In genomic region chr5:132001647-132002561, GRCh38 we compare ENCODE assay signal across 10 cellular contexts. TPM values are rescaled to one million over a fixed set of nuclear protein-coding genes. Genes with fewer than 3 reads are reported as not detected.
DNase-seq lines count a peak whose midpoint lies in the region; ATAC-seq and TF ChIP-seq lines count a peak whose summit lies in the region.
"Had no signal": no experiment of that assay in that cellular context is flagged by ENCODE, and none has a peak within 500 bp of the region (broad histone marks: within the 10 kb centered on the region; RNA-seq: fewer than 3 reads in every experiment).

No MANE protein-coding gene starts in this region.

- POLR2A ChIA-PET in activated CD8-positive, alpha-beta T cell treated with anti-CD3 and anti-CD28 coated beads, Interleukin-2, amount 10 ng/mL, durations not matched to agents 7 days and 5 days (lab: Charles Lee), result interaction anchor here (1.0 to 1.2 kb wide), 2 partner anchors 205 to 413 kb away, joined by 3 to 6 read pairs; partner anchors contain the start of gene FNIP1
- POLR2A ChIA-PET in activated CD8-positive, alpha-beta T cell treated with anti-CD3 and anti-CD28 coated beads for 36 hours (lab: Charles Lee), result interaction anchor here (0.6 to 1.5 kb wide), 2 partner anchors 16 to 250 kb away, joined by 3 read pairs; no protein-coding TSS in a partner anchor
- POLR2A ChIA-PET in WTC11 (lab: Charles Lee), result no interaction called here

- H3K27ac ChIP-seq in heart right ventricle, result no peak overlapping the region
- H3K27ac ChIP-seq: esophagus squamous epithelium, uterus had no signal

- H3K27ac Mint-ChIP-seq in activated CD8-positive, alpha-beta T cell treated with anti-CD3 and anti-CD28 coated beads, Interleukin-2, amount 10 ng/mL, durations not matched to agents 7 days and 5 days, result peak overlapping the region; percentile 60
- no peak overlapping the region for H3K27ac Mint-ChIP-seq in activated CD8-positive, alpha-beta T cell treated with anti-CD3 and anti-CD28 coated beads for 36 hours
- H3K27ac Mint-ChIP-seq in WTC11, result no peak overlapping the region
- H3K27ac Mint-ChIP-seq in stimulated activated naive B cell treated with anti-CD40 and anti-IgM and Interleukin-4, amounts not matched to agents 10 μg/mL and 1 μg/mL and 100 μg/mL, for 72 hours, result peak overlapping the region; percentile 4

- peak; percentile 36 for ATAC-seq in activated CD8-positive, alpha-beta T cell treated with anti-CD3 and anti-CD28 coated beads, Interleukin-2, amount 10 ng/mL, durations not matched to agents 7 days and 5 days
- ATAC-seq in activated CD8-positive, alpha-beta T cell treated with anti-CD3 and anti-CD28 coated beads for 36 hours, result no peak
- ATAC-seq in WTC11 (peak; percentile 12), heart right ventricle (peak; percentile 22 to 87 (median 65))
- ATAC-seq in stimulated activated naive B cell treated with anti-CD40 and anti-IgM and Interleukin-4, amounts not matched to agents 10 μg/mL and 1 μg/mL and 100 μg/mL, for 72 hours (replicated peaks), result no peak

- no peak overlapping the region for H3K4me3 ChIP-seq in heart right ventricle
- H3K4me3 ChIP-seq: esophagus squamous epithelium, uterus had no signal

- 54 to 55% methylated on average over 11 of the region's 11 CpGs for WGBS in heart right ventricle, 2 donors

- no peak for TF ChIP-seq CTCF in activated CD8-positive, alpha-beta T cell treated with anti-CD3 and anti-CD28 coated beads for 36 hours (IDR thresholded peaks at IDR 0.05)
- TF ChIP-seq CTCF in WTC11 (IDR thresholded peaks at IDR 0.05) (no peak), heart right ventricle (IDR thresholded peaks at IDR 0.05) (no peak)

- no peaks in the 10 kb centered on the region for H3K9me3 Mint-ChIP-seq in activated CD8-positive, alpha-beta T cell treated with anti-CD3 and anti-CD28 coated beads, Interleukin-2, amount 10 ng/mL, durations not matched to agents 7 days and 5 days (ENCODE audit: insufficient read depth)
- no peaks in the 10 kb centered on the region for H3K9me3 Mint-ChIP-seq in activated CD8-positive, alpha-beta T cell treated with anti-CD3 and anti-CD28 coated beads for 36 hours
- H3K9me3 Mint-ChIP-seq in WTC11, result no peaks in the 10 kb centered on the region
- H3K9me3 Mint-ChIP-seq in stimulated activated naive B cell treated with anti-CD40 and anti-IgM and Interleukin-4, amounts not matched to agents 10 μg/mL and 1 μg/mL and 100 μg/mL, for 72 hours, result no peaks in the 10 kb centered on the region

- peaks cover 2% of the 10 kb centered on the region for H3K36me3 Mint-ChIP-seq in activated CD8-positive, alpha-beta T cell treated with anti-CD3 and anti-CD28 coated beads, Interleukin-2, amount 10 ng/mL, durations not matched to agents 7 days and 5 days (ENCODE audit: low read depth)
- no peaks in the 10 kb centered on the region for H3K36me3 Mint-ChIP-seq in activated CD8-positive, alpha-beta T cell treated with anti-CD3 and anti-CD28 coated beads for 36 hours (ENCODE audit: low read depth)
- no peaks in the 10 kb centered on the region for H3K36me3 Mint-ChIP-seq in WTC11
- no peaks in the 10 kb centered on the region for H3K36me3 Mint-ChIP-seq in stimulated activated naive B cell treated with anti-CD40 and anti-IgM and Interleukin-4, amounts not matched to agents 10 μg/mL and 1 μg/mL and 100 μg/mL, for 72 hours

- CTCF ChIA-PET in activated CD8-positive, alpha-beta T cell treated with anti-CD3 and anti-CD28 coated beads, Interleukin-2, amount 10 ng/mL, durations not matched to agents 7 days and 5 days (lab: Charles Lee), result interaction anchor here (1.0 to 5.5 kb wide), 11 partner anchors 10 to 578 kb away, joined by 3 to 31 read pairs (median 4); partner anchors contain the start of genes ACSL6 and FNIP1
- CTCF ChIA-PET in activated CD8-positive, alpha-beta T cell treated with anti-CD3 and anti-CD28 coated beads for 36 hours (lab: Charles Lee), result interaction anchor here (1.2 to 5.0 kb wide), 4 partner anchors 10 to 412 kb away, joined by 3 to 22 read pairs (median 4); partner anchors contain the start of gene ACSL6
- CTCF ChIA-PET in WTC11 (lab: Charles Lee), result interaction anchor here (1.4 to 2.0 kb wide), 5 partner anchors 10 to 412 kb away, joined by 3 to 11 read pairs (median 7); partner anchors contain the start of gene FNIP1

- peaks cover 0 to 28% (median 12%) of the 10 kb centered on the region in 9 donors for H3K4me1 ChIP-seq in heart right ventricle
- H3K4me1 ChIP-seq: esophagus squamous epithelium, uterus had no signal

- H3K9me3 ChIP-seq in heart right ventricle, result no peaks in the 10 kb centered on the region
- H3K9me3 ChIP-seq: esophagus squamous epithelium, uterus had no signal

- no peaks in the 10 kb centered on the region for H3K27me3 ChIP-seq in heart right ventricle
- H3K27me3 ChIP-seq: esophagus squamous epithelium, uterus had no signal

- H3K4me3 Mint-ChIP-seq in activated CD8-positive, alpha-beta T cell treated with anti-CD3 and anti-CD28 coated beads, Interleukin-2, amount 10 ng/mL, durations not matched to agents 7 days and 5 days, result peak overlapping the region; percentile 50
- no peak overlapping the region for H3K4me3 Mint-ChIP-seq in activated CD8-positive, alpha-beta T cell treated with anti-CD3 and anti-CD28 coated beads for 36 hours
- H3K4me3 Mint-ChIP-seq in WTC11, result no peak overlapping the region; the same call in 1 of the 2 replicates
- no peak overlapping the region for H3K4me3 Mint-ChIP-seq in stimulated activated naive B cell treated with anti-CD40 and anti-IgM and Interleukin-4, amounts not matched to agents 10 μg/mL and 1 μg/mL and 100 μg/mL, for 72 hours

- H3K36me3 ChIP-seq in heart right ventricle, result no peaks in the 10 kb centered on the region
- H3K36me3 ChIP-seq: esophagus squamous epithelium, uterus had no signal

- H3K4me1 Mint-ChIP-seq in activated CD8-positive, alpha-beta T cell treated with anti-CD3 and anti-CD28 coated beads, Interleukin-2, amount 10 ng/mL, durations not matched to agents 7 days and 5 days (ENCODE audit: low read depth), result peaks cover 59% of the 10 kb centered on the region
- peaks cover 39% of the 10 kb centered on the region for H3K4me1 Mint-ChIP-seq in activated CD8-positive, alpha-beta T cell treated with anti-CD3 and anti-CD28 coated beads for 36 hours (ENCODE audit: low read depth)
- peaks cover 36% of the 10 kb centered on the region for H3K4me1 Mint-ChIP-seq in WTC11
- peaks cover 6 to 14% of the 10 kb centered on the region in 2 donors for H3K4me1 Mint-ChIP-seq in stimulated activated naive B cell treated with anti-CD40 and anti-IgM and Interleukin-4, amounts not matched to agents 10 μg/mL and 1 μg/mL and 100 μg/mL, for 72 hours

- intact Hi-C loops in activated CD8-positive, alpha-beta T cell treated with anti-CD3 and anti-CD28 coated beads for 36 hours (cut with micrococcal nuclease), result loop anchor here (10.0 kb wide), 1 partner anchor 577 kb away; no protein-coding TSS in a partner anchor
- intact Hi-C loops in heart right ventricle (cut with DNase I), result loop anchor here in 7 of 10 donors (5.0 to 10.0 kb wide), 3 partner anchors 190 to 577 kb away; no protein-coding TSS in a partner anchor

- peaks cover 5% of the 10 kb centered on the region for H3K27me3 Mint-ChIP-seq in activated CD8-positive, alpha-beta T cell treated with anti-CD3 and anti-CD28 coated beads, Interleukin-2, amount 10 ng/mL, durations not matched to agents 7 days and 5 days (ENCODE audit: low read depth)
- H3K27me3 Mint-ChIP-seq in activated CD8-positive, alpha-beta T cell treated with anti-CD3 and anti-CD28 coated beads for 36 hours, result no peaks in the 10 kb centered on the region
- no peaks in the 10 kb centered on the region; the same call in 1 of the 2 replicates for H3K27me3 Mint-ChIP-seq in WTC11 (ENCODE audit: low read depth)
- H3K27me3 Mint-ChIP-seq in stimulated activated naive B cell treated with anti-CD40 and anti-IgM and Interleukin-4, amounts not matched to agents 10 μg/mL and 1 μg/mL and 100 μg/mL, for 72 hours, result peaks cover 13 to 15% of the 10 kb centered on the region in 2 donors

- DNase-seq in activated CD8-positive, alpha-beta T cell treated with anti-CD3 and anti-CD28 coated beads, Interleukin-2, amount 10 ng/mL, durations not matched to agents 7 days and 5 days, result no peak
- no peak for DNase-seq in activated CD8-positive, alpha-beta T cell treated with anti-CD3 and anti-CD28 coated beads for 36 hours
- DNase-seq in WTC11 (ENCODE audit: low spot score) (no peak), heart right ventricle (peak in 1 of 2 donors; percentile 29), globus pallidus (ENCODE audit: low spot score) (no peak), dedifferentiated amniotic fluid mesenchymal stem cell (ENCODE audit: extremely low spot score) (no peak)
- no peak for DNase-seq in stimulated activated naive B cell treated with anti-CD40 and anti-IgM and Interleukin-4, amounts not matched to agents 10 μg/mL and 1 μg/mL and 100 μg/mL, for 72 hours
- DNase-seq in stimulated activated CD4-positive, alpha-beta T cell treated with anti-CD3 and anti-CD28 coated beads, Interleukin-4, amount 100 ng/mL, for 24 hours, result no peak
- DNase-seq: esophagus squamous epithelium, uterus had no signal

TF ChIP-seq in WTC11, 78 proteins besides CTCF, POLR2A, EP300 and RAD21 (continues in another document):
- no peak for TF ChIP-seq ZNF416 (CRISPR knock-in tag; IDR thresholded peaks at IDR 0.05)
- no peak for TF ChIP-seq ZNF219 (CRISPR knock-in tag; IDR thresholded peaks at IDR 0.05; ENCODE audit: borderline replicate concordance)

RNA-seq across cellular contexts. Expression of gene ACSL6, which starts 9.6 kb away (rescaled TPM):
- 10 to 100 TPM; 20.8 to 21.5 TPM for total RNA-seq in activated CD8-positive, alpha-beta T cell treated with anti-CD3 and anti-CD28 coated beads, Interleukin-2, amount 10 ng/mL, durations not matched to agents 7 days and 5 days
- total RNA-seq in activated CD8-positive, alpha-beta T cell treated with anti-CD3 and anti-CD28 coated beads for 36 hours, result 1 to 10 TPM; 3.3 to 4.7 TPM
- 2.6 to 4.8 TPM (median 3.7 TPM) in 3 replicates for total RNA-seq in WTC11 (2021)
- 1 to 10 TPM; 2.1 to 4.5 (median 3.0) TPM for total RNA-seq in heart right ventricle
- polyA plus RNA-seq in heart right ventricle, result 1 to 10 TPM in 1 of 2 donors, under 1 TPM in 1; 0.26 to 7.0 TPM

RNA-seq across cellular contexts. Expression of gene MEIKIN, which starts 56.4 kb away (rescaled TPM):
- total RNA-seq in activated CD8-positive, alpha-beta T cell treated with anti-CD3 and anti-CD28 coated beads, Interleukin-2, amount 10 ng/mL, durations not matched to agents 7 days and 5 days, result not detected
- not detected for total RNA-seq in activated CD8-positive, alpha-beta T cell treated with anti-CD3 and anti-CD28 coated beads for 36 hours
- total RNA-seq in WTC11 (2021), result not detected in 3 replicates
- total RNA-seq in heart right ventricle, result not detected
- under 1 TPM in 1 of 2 donors, not detected in 1; 0.09 TPM for polyA plus RNA-seq in heart right ventricle
- total RNA-seq: esophagus squamous epithelium, uterus had no signal

RNA-seq across cellular contexts. Expression of gene IL3, which starts 58.6 kb away (rescaled TPM):
- total RNA-seq in activated CD8-positive, alpha-beta T cell treated with anti-CD3 and anti-CD28 coated beads, Interleukin-2, amount 10 ng/mL, durations not matched to agents 7 days and 5 days, result not detected
- total RNA-seq in activated CD8-positive, alpha-beta T cell treated with anti-CD3 and anti-CD28 coated beads for 36 hours, result under 1 TPM; 0.25 to 0.98 TPM
- not detected in 3 replicates for total RNA-seq in WTC11 (2021)
- not detected for total RNA-seq in heart right ventricle
- polyA plus RNA-seq in heart right ventricle, result not detected
- total RNA-seq: esophagus squamous epithelium, uterus had no signal

Comparison
In these comparisons a context has a peak if more than half of its experiments do, and no peak if none do; other contexts are left out.
1. ATAC-seq: peak in activated CD8-positive, alpha-beta T cell treated with anti-CD3 and anti-CD28 coated beads, Interleukin-2, amount 10 ng/mL, durations not matched to agents 7 days and 5 days (single experiment), WTC11 (single experiment) and heart right ventricle (8 of 8); none in activated CD8-positive, alpha-beta T cell treated with anti-CD3 and anti-CD28 coated beads for 36 hours (single experiment) and stimulated activated naive B cell treated with anti-CD40 and anti-IgM and Interleukin-4, amounts not matched to agents 10 μg/mL and 1 μg/mL and 100 μg/mL, for 72 hours (0 of 2).
2. H3K27ac Mint-ChIP-seq: peak in activated CD8-positive, alpha-beta T cell treated with anti-CD3 and anti-CD28 coated beads, Interleukin-2, amount 10 ng/mL, durations not matched to agents 7 days and 5 days (single experiment) and stimulated activated naive B cell treated with anti-CD40 and anti-IgM and Interleukin-4, amounts not matched to agents 10 μg/mL and 1 μg/mL and 100 μg/mL, for 72 hours (single experiment); none in activated CD8-positive, alpha-beta T cell treated with anti-CD3 and anti-CD28 coated beads for 36 hours (single experiment) and WTC11 (single experiment).